ENCODE assay signal across 2 cellular contexts in the genomic region with DNA sequence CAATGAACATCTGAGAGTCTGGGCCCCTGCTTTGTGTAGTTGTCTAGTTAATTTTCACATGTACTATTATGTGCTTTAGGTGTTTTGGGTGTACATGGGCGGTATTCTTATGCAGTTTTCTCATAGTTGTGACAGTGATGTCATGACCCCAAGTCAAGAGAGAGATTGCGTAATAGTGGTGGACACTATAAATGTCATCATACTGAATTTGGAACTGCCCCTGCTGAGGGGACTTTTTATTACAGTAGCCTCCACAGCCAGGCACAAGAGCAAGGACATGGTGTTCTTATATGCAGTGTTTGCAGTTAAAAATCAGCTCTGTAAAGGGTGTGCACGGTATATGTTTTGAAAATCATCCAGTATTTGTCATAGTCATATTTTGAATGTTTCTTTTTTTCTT.
TF ChIP-seq lines count a peak whose summit lies in the region.

No MANE protein-coding gene starts in this region.

TF ChIP-seq in IMR-90, 13 proteins besides CTCF, POLR2A, EP300 and RAD21:
- no peak for TF ChIP-seq MAFK (IDR thresholded peaks at IDR 0.05; ENCODE audit: low read depth, low read length)
- peak; percentile 98 for TF ChIP-seq CEBPB (IDR thresholded peaks at IDR 0.05; ENCODE audit: low read depth, low read length)

TF ChIP-seq in K562, 482 proteins besides CTCF, POLR2A, EP300 and RAD21:
- TF ChIP-seq KHSRP (IDR thresholded peaks at IDR 0.05) (no peak), ZNF668 (CRISPR knock-in tag; IDR thresholded peaks at IDR 0.05) (no peak), CEBPB (tag; IDR thresholded peaks at IDR 0.05) (peak; percentile 99), NUFIP1 (IDR thresholded peaks at IDR 0.05; ENCODE audit: partially characterized antibody) (no peak), ZFPM2 (CRISPR knock-in tag; IDR thresholded peaks at IDR 0.05) (no peak), MYBL2 (IDR thresholded peaks at IDR 0.05; ENCODE audit: low read depth) (no peak), MYBL2 (CRISPR knock-in tag; IDR thresholded peaks at IDR 0.05; ENCODE audit: borderline replicate concordance) (no peak), CEBPG (CRISPR knock-in tag; IDR thresholded peaks at IDR 0.05) (peak; percentile 85), CEBPG (tag; conservative IDR thresholded peaks at IDR 0.05 in 1 of 2, IDR thresholded peaks at IDR 0.05 in 1 of 2) (peak; percentile 92 to 99), ZNF133 (CRISPR knock-in tag; IDR thresholded peaks at IDR 0.05) (no peak), NR2C1 (IDR thresholded peaks at IDR 0.05) (no peak), NR2C1 (tag; IDR thresholded peaks at IDR 0.05) (no peak), CBX8 (IDR thresholded peaks at IDR 0.05; ENCODE audit: borderline replicate concordance, extremely low read depth, low read depth, low read length, poor library complexity, severe bottlenecking) (no peak), ZNF785 (CRISPR knock-in tag; IDR thresholded peaks at IDR 0.05) (no peak)
- TF ChIP-seq, protein P1, sequence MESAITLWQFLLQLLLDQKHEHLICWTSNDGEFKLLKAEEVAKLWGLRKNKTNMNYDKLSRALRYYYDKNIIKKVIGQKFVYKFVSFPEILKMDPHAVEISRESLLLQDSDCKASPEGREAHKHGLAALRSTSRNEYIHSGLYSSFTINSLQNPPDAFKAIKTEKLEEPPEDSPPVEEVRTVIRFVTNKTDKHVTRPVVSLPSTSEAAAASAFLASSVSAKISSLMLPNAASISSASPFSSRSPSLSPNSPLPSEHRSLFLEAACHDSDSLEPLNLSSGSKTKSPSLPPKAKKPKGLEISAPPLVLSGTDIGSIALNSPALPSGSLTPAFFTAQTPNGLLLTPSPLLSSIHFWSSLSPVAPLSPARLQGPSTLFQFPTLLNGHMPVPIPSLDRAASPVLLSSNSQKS (CRISPR knock-in tag; IDR thresholded peaks at IDR 0.05) = no peak
- TF ChIP-seq, protein P2, sequence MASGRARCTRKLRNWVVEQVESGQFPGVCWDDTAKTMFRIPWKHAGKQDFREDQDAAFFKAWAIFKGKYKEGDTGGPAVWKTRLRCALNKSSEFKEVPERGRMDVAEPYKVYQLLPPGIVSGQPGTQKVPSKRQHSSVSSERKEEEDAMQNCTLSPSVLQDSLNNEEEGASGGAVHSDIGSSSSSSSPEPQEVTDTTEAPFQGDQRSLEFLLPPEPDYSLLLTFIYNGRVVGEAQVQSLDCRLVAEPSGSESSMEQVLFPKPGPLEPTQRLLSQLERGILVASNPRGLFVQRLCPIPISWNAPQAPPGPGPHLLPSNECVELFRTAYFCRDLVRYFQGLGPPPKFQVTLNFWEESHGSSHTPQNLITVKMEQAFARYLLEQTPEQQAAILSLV (tag; IDR thresholded peaks at IDR 0.05) = peak; percentile 84
- TF ChIP-seq, protein P3, sequence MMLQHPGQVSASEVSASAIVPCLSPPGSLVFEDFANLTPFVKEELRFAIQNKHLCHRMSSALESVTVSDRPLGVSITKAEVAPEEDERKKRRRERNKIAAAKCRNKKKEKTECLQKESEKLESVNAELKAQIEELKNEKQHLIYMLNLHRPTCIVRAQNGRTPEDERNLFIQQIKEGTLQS (IDR thresholded peaks at IDR 0.05) = peak; percentile 69
- TF ChIP-seq, protein P3 (CRISPR knock-in tag; conservative IDR thresholded peaks at IDR 0.05) = no peak
